In genomic region chr4:8023696-8024033, GRCh38 we compare ENCODE assay signal across 24 cellular contexts.
"Had no signal": no experiment of that assay in that cellular context is flagged by ENCODE, and none has a peak within 500 bp of the region (broad histone marks: within the 10 kb centered on the region; RNA-seq: fewer than 3 reads in every experiment).

No MANE protein-coding gene starts in this region.

- H3K36me3 Mint-ChIP-seq: natural killer cell; stimulated activated effector memory CD8-positive, alpha-beta T cell treated with anti-CD3 and anti-CD28 coated beads, Interleukin-12 subunit alpha, Interleukin-12 subunit beta, amount 100 ng/mL, for 72 hours had no signal

- H3K9me3 Mint-ChIP-seq: dendritic cell treated with granulocyte-macrophage colony-stimulating factor and Interleukin-4, amounts not matched to agents 40 ng/mL and 50 ng/mL, for 4 days; endodermal cell; natural killer cell; stimulated activated effector memory CD8-positive, alpha-beta T cell treated with anti-CD3 and anti-CD28 coated beads, Interleukin-12 subunit alpha, Interleukin-12 subunit beta, amount 100 ng/mL, for 72 hours had no signal

- H3K79me2 ChIP-seq: parathyroid adenoma had no signal

- H3K4me3 ChIP-seq: colonic mucosa, gastrocnemius medialis, lung, right atrium auricular region, smooth muscle cell, stomach, thyroid gland, upper lobe of left lung had no signal

- H2AFZ ChIP-seq: parathyroid adenoma had no signal

- H3K9me3 ChIP-seq: colonic mucosa, gastrocnemius medialis, neutrophil, right atrium auricular region, stomach, thyroid gland, upper lobe of left lung had no signal

- DNase-seq: colonic mucosa; effector CD8-positive, alpha-beta T cell; endodermal cell; foreskin fibroblast; gastrocnemius medialis; head of caudate nucleus; natural killer cell; stimulated activated CD4-positive, alpha-beta T cell treated with anti-CD3 and anti-CD28 coated beads, Interleukin-12 subunit alpha, Interleukin-12 subunit beta, amount 100 ng/mL, for 4 hours; stimulated activated CD4-positive, alpha-beta T cell treated with anti-CD3 and anti-CD28 coated beads, Interleukin-1b, Interleukin-23, amount 100 ng/mL, for 48 hours; stimulated activated CD4-positive, alpha-beta T cell treated with anti-CD3 and anti-CD28 coated beads, Interleukin-4, amount 100 ng/mL, for 24 hours; stimulated activated naive CD4-positive, alpha-beta T cell treated with Interleukin-2 at 50 U/mL for 16 hours; stomach; thyroid gland had no signal

- H3K36me3 ChIP-seq: colonic mucosa, neutrophil, right atrium auricular region, stomach, thyroid gland had no signal

- H3K27ac ChIP-seq: colonic mucosa, epithelial cell of prostate, neutrophil, parathyroid adenoma, right atrium auricular region, stomach, thyroid gland, upper lobe of left lung had no signal

- H3K4me2 ChIP-seq: smooth muscle cell had no signal

- H3K27me3 ChIP-seq: colonic mucosa, gastrocnemius medialis, right atrium auricular region, thyroid gland, upper lobe of left lung had no signal

- H3K4me1 ChIP-seq: colonic mucosa, gastrocnemius medialis, parathyroid adenoma, right atrium auricular region, stomach, upper lobe of left lung had no signal

- H3K4me3 Mint-ChIP-seq: dendritic cell treated with granulocyte-macrophage colony-stimulating factor and Interleukin-4, amounts not matched to agents 40 ng/mL and 50 ng/mL, for 4 days; endodermal cell; memory B cell; natural killer cell; stimulated activated effector memory CD8-positive, alpha-beta T cell treated with anti-CD3 and anti-CD28 coated beads, Interleukin-12 subunit alpha, Interleukin-12 subunit beta, amount 100 ng/mL, for 72 hours had no signal

- H3K4me1 Mint-ChIP-seq: memory B cell; natural killer cell; stimulated activated effector memory CD8-positive, alpha-beta T cell treated with anti-CD3 and anti-CD28 coated beads, Interleukin-12 subunit alpha, Interleukin-12 subunit beta, amount 100 ng/mL, for 72 hours had no signal

- H3K9ac ChIP-seq: parathyroid adenoma had no signal

- H3K27ac Mint-ChIP-seq: dendritic cell treated with granulocyte-macrophage colony-stimulating factor and Interleukin-4, amounts not matched to agents 40 ng/mL and 50 ng/mL, for 4 days; endodermal cell; memory B cell; natural killer cell; progenitor cell of endocrine pancreas; stimulated activated effector memory CD8-positive, alpha-beta T cell treated with anti-CD3 and anti-CD28 coated beads, Interleukin-12 subunit alpha, Interleukin-12 subunit beta, amount 100 ng/mL, for 72 hours had no signal
